ENCODE assay signal across 2 cellular contexts in the genomic region with DNA sequence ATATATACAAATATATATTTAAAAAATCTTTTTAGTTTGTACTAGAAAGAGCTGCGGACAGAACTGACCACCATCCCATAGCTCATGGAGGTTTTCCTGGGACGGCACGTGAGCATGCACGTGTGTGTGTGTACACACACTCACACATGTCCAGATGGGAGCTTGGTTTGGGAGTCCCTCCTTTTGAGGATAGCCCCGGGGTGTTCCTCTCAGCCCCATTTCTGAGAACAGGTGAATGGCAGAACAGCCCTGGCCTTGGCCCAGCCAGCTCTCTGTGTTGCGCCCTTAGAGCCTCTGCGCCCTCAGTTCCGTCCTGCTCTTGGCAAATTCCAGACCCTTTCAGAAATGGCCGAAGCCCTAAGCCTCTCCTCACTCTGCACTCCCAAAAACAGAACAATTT.
TF ChIP-seq lines count a peak whose summit lies in the region.

No MANE protein-coding gene starts in this region.

TF ChIP-seq in SK-N-SH, 30 proteins besides CTCF, POLR2A, EP300 and RAD21 (continued from another document):
- TF ChIP-seq FOXM1 (IDR thresholded peaks at IDR 0.05; ENCODE audit: low read depth) (no peak), RCOR1 (IDR thresholded peaks at IDR 0.05; ENCODE audit: low read length) (no peak), MEF2A (IDR thresholded peaks at IDR 0.05; ENCODE audit: borderline replicate concordance, low read depth) (no peak), NRF1 (IDR thresholded peaks at IDR 0.05; ENCODE audit: low read depth, low read length) (no peak), RFX5 (IDR thresholded peaks at IDR 0.05; ENCODE audit: low read length) (no peak), EZH2phosphoT487 (IDR thresholded peaks at IDR 0.05; ENCODE audit: borderline replicate concordance, low read depth) (no peak), ZBTB33 (IDR thresholded peaks at IDR 0.05; ENCODE audit: borderline replicate concordance, low read depth) (no peak), POLR2AphosphoS5 (IDR thresholded peaks at IDR 0.05; ENCODE audit: low read depth, low read length) (no peak), NFIC (IDR thresholded peaks at IDR 0.05; ENCODE audit: borderline replicate concordance) (no peak), TEAD4 (IDR thresholded peaks at IDR 0.05; ENCODE audit: borderline replicate concordance, insufficient read depth) (no peak), ELF1 (IDR thresholded peaks at IDR 0.05) (no peak), SIN3A (IDR thresholded peaks at IDR 0.05; ENCODE audit: borderline replicate concordance, low read depth, low read length) (no peak), GATA2 (CRISPR knock-in tag; IDR thresholded peaks at IDR 0.05) (no peak)
- TF ChIP-seq, protein P1, sequence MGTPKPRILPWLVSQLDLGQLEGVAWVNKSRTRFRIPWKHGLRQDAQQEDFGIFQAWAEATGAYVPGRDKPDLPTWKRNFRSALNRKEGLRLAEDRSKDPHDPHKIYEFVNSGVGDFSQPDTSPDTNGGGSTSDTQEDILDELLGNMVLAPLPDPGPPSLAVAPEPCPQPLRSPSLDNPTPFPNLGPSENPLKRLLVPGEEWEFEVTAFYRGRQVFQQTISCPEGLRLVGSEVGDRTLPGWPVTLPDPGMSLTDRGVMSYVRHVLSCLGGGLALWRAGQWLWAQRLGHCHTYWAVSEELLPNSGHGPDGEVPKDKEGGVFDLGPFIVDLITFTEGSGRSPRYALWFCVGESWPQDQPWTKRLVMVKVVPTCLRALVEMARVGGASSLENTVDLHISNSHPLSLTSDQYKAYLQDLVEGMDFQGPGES (IDR thresholded peaks at IDR 0.05; ENCODE audit: low read depth, low read length), result no peak
- TF ChIP-seq, protein P2, sequence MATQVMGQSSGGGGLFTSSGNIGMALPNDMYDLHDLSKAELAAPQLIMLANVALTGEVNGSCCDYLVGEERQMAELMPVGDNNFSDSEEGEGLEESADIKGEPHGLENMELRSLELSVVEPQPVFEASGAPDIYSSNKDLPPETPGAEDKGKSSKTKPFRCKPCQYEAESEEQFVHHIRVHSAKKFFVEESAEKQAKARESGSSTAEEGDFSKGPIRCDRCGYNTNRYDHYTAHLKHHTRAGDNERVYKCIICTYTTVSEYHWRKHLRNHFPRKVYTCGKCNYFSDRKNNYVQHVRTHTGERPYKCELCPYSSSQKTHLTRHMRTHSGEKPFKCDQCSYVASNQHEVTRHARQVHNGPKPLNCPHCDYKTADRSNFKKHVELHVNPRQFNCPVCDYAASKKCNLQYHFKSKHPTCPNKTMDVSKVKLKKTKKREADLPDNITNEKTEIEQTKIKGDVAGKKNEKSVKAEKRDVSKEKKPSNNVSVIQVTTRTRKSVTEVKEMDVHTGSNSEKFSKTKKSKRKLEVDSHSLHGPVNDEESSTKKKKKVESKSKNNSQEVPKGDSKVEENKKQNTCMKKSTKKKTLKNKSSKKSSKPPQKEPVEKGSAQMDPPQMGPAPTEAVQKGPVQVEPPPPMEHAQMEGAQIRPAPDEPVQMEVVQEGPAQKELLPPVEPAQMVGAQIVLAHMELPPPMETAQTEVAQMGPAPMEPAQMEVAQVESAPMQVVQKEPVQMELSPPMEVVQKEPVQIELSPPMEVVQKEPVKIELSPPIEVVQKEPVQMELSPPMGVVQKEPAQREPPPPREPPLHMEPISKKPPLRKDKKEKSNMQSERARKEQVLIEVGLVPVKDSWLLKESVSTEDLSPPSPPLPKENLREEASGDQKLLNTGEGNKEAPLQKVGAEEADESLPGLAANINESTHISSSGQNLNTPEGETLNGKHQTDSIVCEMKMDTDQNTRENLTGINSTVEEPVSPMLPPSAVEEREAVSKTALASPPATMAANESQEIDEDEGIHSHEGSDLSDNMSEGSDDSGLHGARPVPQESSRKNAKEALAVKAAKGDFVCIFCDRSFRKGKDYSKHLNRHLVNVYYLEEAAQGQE (IDR thresholded peaks at IDR 0.05; ENCODE audit: low read depth, low read length), result no peak
- TF ChIP-seq, protein P3, sequence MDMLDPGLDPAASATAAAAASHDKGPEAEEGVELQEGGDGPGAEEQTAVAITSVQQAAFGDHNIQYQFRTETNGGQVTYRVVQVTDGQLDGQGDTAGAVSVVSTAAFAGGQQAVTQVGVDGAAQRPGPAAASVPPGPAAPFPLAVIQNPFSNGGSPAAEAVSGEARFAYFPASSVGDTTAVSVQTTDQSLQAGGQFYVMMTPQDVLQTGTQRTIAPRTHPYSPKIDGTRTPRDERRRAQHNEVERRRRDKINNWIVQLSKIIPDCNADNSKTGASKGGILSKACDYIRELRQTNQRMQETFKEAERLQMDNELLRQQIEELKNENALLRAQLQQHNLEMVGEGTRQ (IDR thresholded peaks at IDR 0.05; ENCODE audit: borderline replicate concordance, low read depth, low read length), result no peak

TF ChIP-seq in H1, 55 proteins besides CTCF, POLR2A, EP300 and RAD21 (continued from another document):
- TF ChIP-seq, protein P4, sequence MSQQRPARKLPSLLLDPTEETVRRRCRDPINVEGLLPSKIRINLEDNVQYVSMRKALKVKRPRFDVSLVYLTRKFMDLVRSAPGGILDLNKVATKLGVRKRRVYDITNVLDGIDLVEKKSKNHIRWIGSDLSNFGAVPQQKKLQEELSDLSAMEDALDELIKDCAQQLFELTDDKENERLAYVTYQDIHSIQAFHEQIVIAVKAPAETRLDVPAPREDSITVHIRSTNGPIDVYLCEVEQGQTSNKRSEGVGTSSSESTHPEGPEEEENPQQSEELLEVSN (IDR thresholded peaks at IDR 0.05), result no peak
- TF ChIP-seq RBBP5 (IDR thresholded peaks at IDR 0.05; ENCODE audit: borderline replicate concordance, low read depth, low read length), result no peak
- TF ChIP-seq CBX5 (IDR thresholded peaks at IDR 0.05; ENCODE audit: low read depth, low read length), result no peak
- no peak for TF ChIP-seq ASH2L (IDR thresholded peaks at IDR 0.05; ENCODE audit: low read length)
- TF ChIP-seq SP1 (IDR thresholded peaks at IDR 0.05; ENCODE audit: low read depth, low read length), result no peak
- TF ChIP-seq SRF (IDR thresholded peaks at IDR 0.05; ENCODE audit: low read depth, low read length), result no peak
- TF ChIP-seq TAF7 (optimal IDR thresholded peaks at IDR 0.05; ENCODE audit: borderline replicate concordance, low read depth, low read length), result no peak
- TF ChIP-seq JUND (IDR thresholded peaks at IDR 0.05; ENCODE audit: low read length), result no peak
- TF ChIP-seq PHF8 (conservative IDR thresholded peaks at IDR 0.05; ENCODE audit: low read depth, low read length), result no peak
- TF ChIP-seq HDAC6 (IDR thresholded peaks at IDR 0.05; ENCODE audit: low read depth, low read length), result no peak
- no peak for TF ChIP-seq JUN (IDR thresholded peaks at IDR 0.05; ENCODE audit: low read depth, low read length)
- no peak for TF ChIP-seq SIN3A (conservative IDR thresholded peaks at IDR 0.05 in 1 of 2, IDR thresholded peaks at IDR 0.05 in 1 of 2; ENCODE audit: low read depth in 1 of 2, low read length in 2 of 2)
- no peak for TF ChIP-seq NRF1 (IDR thresholded peaks at IDR 0.05; ENCODE audit: low read depth, low read length)
- TF ChIP-seq SIX5 (IDR thresholded peaks at IDR 0.05; ENCODE audit: low read depth, low read length), result no peak
